Comparison of ENCODE assay signal across 8 cellular contexts in the genomic region with DNA sequence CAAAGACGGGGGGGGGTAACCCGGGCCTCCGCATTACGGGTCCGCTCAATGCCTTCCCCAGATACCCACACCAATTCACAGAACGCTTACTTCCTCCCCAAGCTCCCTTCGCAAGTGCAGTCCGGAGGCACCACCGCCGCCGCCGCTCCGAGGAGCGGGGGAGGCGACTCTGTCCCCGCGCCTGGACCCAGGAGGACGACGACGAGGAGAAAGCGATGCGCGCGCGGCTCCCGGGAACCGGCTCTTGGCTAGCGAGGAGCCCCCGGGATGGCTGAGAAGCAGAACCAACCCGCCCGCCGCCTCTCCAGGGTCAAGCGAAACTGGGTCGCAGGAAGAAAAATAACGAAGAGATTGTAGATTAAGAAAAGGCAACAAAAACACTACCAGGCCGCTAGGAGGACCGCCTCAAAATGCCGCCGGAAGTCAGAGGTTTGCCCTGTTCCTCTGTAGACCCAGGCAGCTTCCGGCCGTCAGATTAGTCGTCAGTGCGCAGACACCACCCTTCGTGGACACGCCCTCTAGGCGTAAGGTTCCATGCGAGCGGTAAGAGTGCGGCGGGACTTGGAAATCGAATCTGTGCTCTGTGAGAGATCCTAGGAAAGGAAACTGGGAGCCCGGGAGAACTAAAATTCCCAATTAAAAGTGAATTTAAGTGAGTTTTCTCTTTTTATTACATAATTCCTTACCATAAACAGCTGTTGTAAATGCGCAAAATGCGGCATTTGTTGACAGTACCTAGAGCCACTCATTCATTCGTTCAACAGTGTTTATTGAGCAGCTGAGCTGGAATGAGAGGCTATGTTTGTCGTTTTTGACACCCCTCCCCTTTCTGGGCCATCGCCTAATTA. TPM values are rescaled to one million over a fixed set of nuclear protein-coding genes. Genes with fewer than 3 reads are reported as not detected.
DNase-seq lines count a peak whose midpoint lies in the region; ATAC-seq and TF ChIP-seq lines count a peak whose summit lies in the region.

A gene with protein sequence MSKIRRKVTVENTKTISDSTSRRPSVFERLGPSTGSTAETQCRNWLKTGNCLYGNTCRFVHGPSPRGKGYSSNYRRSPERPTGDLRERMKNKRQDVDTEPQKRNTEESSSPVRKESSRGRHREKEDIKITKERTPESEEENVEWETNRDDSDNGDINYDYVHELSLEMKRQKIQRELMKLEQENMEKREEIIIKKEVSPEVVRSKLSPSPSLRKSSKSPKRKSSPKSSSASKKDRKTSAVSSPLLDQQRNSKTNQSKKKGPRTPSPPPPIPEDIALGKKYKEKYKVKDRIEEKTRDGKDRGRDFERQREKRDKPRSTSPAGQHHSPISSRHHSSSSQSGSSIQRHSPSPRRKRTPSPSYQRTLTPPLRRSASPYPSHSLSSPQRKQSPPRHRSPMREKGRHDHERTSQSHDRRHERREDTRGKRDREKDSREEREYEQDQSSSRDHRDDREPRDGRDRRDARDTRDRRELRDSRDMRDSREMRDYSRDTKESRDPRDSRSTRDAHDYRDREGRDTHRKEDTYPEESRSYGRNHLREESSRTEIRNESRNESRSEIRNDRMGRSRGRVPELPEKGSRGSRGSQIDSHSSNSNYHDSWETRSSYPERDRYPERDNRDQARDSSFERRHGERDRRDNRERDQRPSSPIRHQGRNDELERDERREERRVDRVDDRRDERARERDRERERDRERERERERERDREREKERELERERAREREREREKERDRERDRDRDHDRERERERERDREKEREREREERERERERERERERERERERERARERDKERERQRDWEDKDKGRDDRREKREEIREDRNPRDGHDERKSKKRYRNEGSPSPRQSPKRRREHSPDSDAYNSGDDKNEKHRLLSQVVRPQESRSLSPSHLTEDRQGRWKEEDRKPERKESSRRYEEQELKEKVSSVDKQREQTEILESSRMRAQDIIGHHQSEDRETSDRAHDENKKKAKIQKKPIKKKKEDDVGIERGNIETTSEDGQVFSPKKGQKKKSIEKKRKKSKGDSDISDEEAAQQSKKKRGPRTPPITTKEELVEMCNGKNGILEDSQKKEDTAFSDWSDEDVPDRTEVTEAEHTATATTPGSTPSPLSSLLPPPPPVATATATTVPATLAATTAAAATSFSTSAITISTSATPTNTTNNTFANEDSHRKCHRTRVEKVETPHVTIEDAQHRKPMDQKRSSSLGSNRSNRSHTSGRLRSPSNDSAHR (N-terminal part only) (minus strand): TSS at position 433 of the 848 bp plus-strand sequence. CDS start 7,239 bp downstream, outside the sequence.

- POLR2A ChIA-PET in RWPE1 (lab: Yijun Ruan, JAX; ENCODE audit: low non-redundant PET), result interaction anchor here (1.1 kb wide), 1 partner anchor 10 kb away, joined by 3 read pairs; no protein-coding TSS in a partner anchor
- POLR2A ChIA-PET in naive thymus-derived CD8-positive, alpha-beta T cell (lab: Charles Lee), result interaction anchor here (0.7 to 1.7 kb wide), 6 partner anchors 73 to 588 kb away, joined by 3 to 7 read pairs (median 4); a partner anchor contains a TSS

- TF ChIP-seq CTCF in LNCaP clone FGC (IDR thresholded peaks at IDR 0.05; ENCODE audit: control insufficient read depth, extremely low read depth, insufficient read depth) (peak; percentile 11; the same call in 1 of the 2 replicates), RWPE1 (conservative IDR thresholded peaks at IDR 0.05; ENCODE audit: low read depth) (no peak), fibroblast of mammary gland (conservative IDR thresholded peaks at IDR 0.05; ENCODE audit: control insufficient read depth, insufficient read depth, low read depth, low read length) (peak; percentile 26)

- peaks cover 7% of the 10 kb centered on the region for H3K27me3 Mint-ChIP-seq in activated T-helper 17 cell treated with anti-CD3 and anti-CD28 coated beads, Interleukin-2, amount 50 U/mL, for 72 hours
- peaks cover 0 to 11% (median 5%) of the 10 kb centered on the region in 5 donors for H3K27me3 Mint-ChIP-seq in naive thymus-derived CD8-positive, alpha-beta T cell

- H3K4me3 ChIP-seq in LNCaP clone FGC (ENCODE audit: low read depth, low read length) (peak within 1 kb of the TSS; percentile 91), fibroblast of mammary gland (ENCODE audit: control insufficient read depth, low read depth, low read length) (peak within 1 kb of the TSS; percentile 95)

- H3K4me1 Mint-ChIP-seq in activated T-helper 17 cell treated with anti-CD3 and anti-CD28 coated beads, Interleukin-2, amount 50 U/mL, for 72 hours, result peaks cover 26% of the 10 kb centered on the region
- peaks cover 7 to 49% (median 41%) of the 10 kb centered on the region in 4 donors for H3K4me1 Mint-ChIP-seq in naive thymus-derived CD8-positive, alpha-beta T cell

- H3K36me3 Mint-ChIP-seq in activated T-helper 17 cell treated with anti-CD3 and anti-CD28 coated beads, Interleukin-2, amount 50 U/mL, for 72 hours (ENCODE audit: low read depth), result peaks cover 6% of the 10 kb centered on the region
- H3K36me3 Mint-ChIP-seq in naive thymus-derived CD8-positive, alpha-beta T cell, result peaks cover 0 to 7% (median 2%) of the 10 kb centered on the region in 3 donors

- H3K27ac Mint-ChIP-seq in activated T-helper 17 cell treated with anti-CD3 and anti-CD28 coated beads, Interleukin-2, amount 50 U/mL, for 72 hours, result peak within 1 kb of the TSS; percentile 91
- peak within 1 kb of the TSS; percentile 87 to 99 (median 96) for H3K27ac Mint-ChIP-seq in naive thymus-derived CD8-positive, alpha-beta T cell

- H3K4me3 Mint-ChIP-seq in activated T-helper 17 cell treated with anti-CD3 and anti-CD28 coated beads, Interleukin-2, amount 50 U/mL, for 72 hours, result peak within 1 kb of the TSS; percentile 98
- H3K4me3 Mint-ChIP-seq in naive thymus-derived CD8-positive, alpha-beta T cell, result peak within 1 kb of the TSS; percentile 92 to 97 (median 94)

- ATAC-seq in activated T-helper 17 cell treated with anti-CD3 and anti-CD28 coated beads, Interleukin-2, amount 50 U/mL, for 72 hours (replicated peaks), result peak; percentile 100
- ATAC-seq in naive thymus-derived CD8-positive, alpha-beta T cell, result peak; percentile 97

- DNase-seq in ELF-1 (ENCODE audit: low read depth, low spot score) (peak; percentile 96), GOT3 (lab: John Stamatoyannopoulos, UW) (peak; percentile 70), LNCaP clone FGC (ENCODE audit: low read depth) (peak; percentile 91), RWPE1 (ENCODE audit: low spot score) (peak; percentile 87), fibroblast of mammary gland (ENCODE audit: low read depth) (peak; percentile 96)
- peak; percentile 78 to 97 (median 91) for DNase-seq in naive thymus-derived CD8-positive, alpha-beta T cell
- peak; percentile 79 to 93 (median 91) for DNase-seq in stimulated activated naive CD4-positive, alpha-beta T cell (lab: John Stamatoyannopoulos, UW)

- H3K9me3 Mint-ChIP-seq in activated T-helper 17 cell treated with anti-CD3 and anti-CD28 coated beads, Interleukin-2, amount 50 U/mL, for 72 hours, result no peaks in the 10 kb centered on the region
- no peaks in the 10 kb centered on the region for H3K9me3 Mint-ChIP-seq in naive thymus-derived CD8-positive, alpha-beta T cell

- H3K27ac ChIP-seq in RWPE1, result peak within 1 kb of the TSS; percentile 89

- CTCF ChIA-PET in RWPE1 (lab: Yijun Ruan, JAX), result interaction anchor here (0.6 to 1.4 kb wide), 5 partner anchors 17 to 634 kb away, joined by 3 read pairs; a partner anchor contains a TSS

RNA-seq across cellular contexts. Expression of the gene that starts here (rescaled TPM):
- total RNA-seq in activated T-helper 17 cell treated with anti-CD3 and anti-CD28 coated beads, Interleukin-2, amount 50 U/mL, for 72 hours, result 10 to 100 TPM; 33.4 to 46.9 TPM
- 10 to 100 TPM; 56.2 to 70.8 TPM for total RNA-seq in naive thymus-derived CD8-positive, alpha-beta T cell
- polyA plus RNA-seq in naive thymus-derived CD8-positive, alpha-beta T cell, result 10 to 100 TPM; 21.2 to 48.4 (median 35.9) TPM

Comparison
In these comparisons a context has a peak if more than half of its experiments do, and no peak if none do; other contexts are left out.
1. Peak in every context shown above with its lines: DNase-seq, ATAC-seq, H3K4me3 ChIP-seq and H3K27ac ChIP-seq.